8 cellular contexts compared by ENCODE assay signal in the genomic region with DNA sequence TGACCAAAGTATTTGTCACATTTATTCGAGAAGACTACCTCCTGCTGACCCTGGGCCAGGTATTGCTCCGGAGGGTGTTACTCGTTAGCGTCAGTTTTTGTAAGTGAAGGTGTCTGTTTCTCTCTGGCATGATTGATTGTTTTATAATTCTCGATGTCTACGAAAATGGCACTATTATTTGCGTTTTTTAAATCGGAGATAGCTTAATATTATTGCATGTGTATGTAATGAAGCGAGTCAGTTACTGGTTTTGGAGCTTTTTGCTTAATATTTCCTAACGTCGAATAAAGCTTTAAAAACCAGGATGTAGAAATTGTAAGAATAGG. TPM values are rescaled to one million over a fixed set of nuclear protein-coding genes. Genes with fewer than 3 reads are reported as not detected.
DNase-seq lines count a peak whose midpoint lies in the region; ATAC-seq, FAIRE-seq and TF ChIP-seq lines count a peak whose summit lies in the region.

No MANE protein-coding gene starts in this region.

- H3K79me2 ChIP-seq in GM12878 (ENCODE audit: control insufficient read depth, insufficient read depth, low read length), result peaks cover 52% of the 10 kb centered on the region

- WGBS in GM12878 (ENCODE audit: insufficient coverage, insufficient replicate concordance, low lambda C conversion rate, missing lambda C conversion rate), result under 1% methylated on average over 11 of the region's 11 CpGs
- 1 to 2% methylated on average over 11 of the region's 11 CpGs for WGBS in upper lobe of left lung, 2 donors

- TF ChIP-seq RAD21 in GM12878 (IDR thresholded peaks at IDR 0.05; ENCODE audit: insufficient read depth, low read depth, low read length), result no peak

- H3K9me3 Mint-ChIP-seq in activated naive CD4-positive, alpha-beta T cell treated with anti-CD3 and anti-CD28 coated beads for 36 hours, result no peaks in the 10 kb centered on the region

- RAD21 ChIA-PET in GM12878 (lab: Charles Lee; ENCODE audit: unreplicated experiment), result interaction anchor here (1.1 to 3.1 kb wide), 3 partner anchors 12 to 34 kb away, joined by 3 to 24 read pairs (median 3); no protein-coding TSS in a partner anchor

- no TSS peak for BruUV-seq in GM12878 (replicated peaks; lab: Mats Ljungman, UMichigan)

- H3K9me3 ChIP-seq in GM12878 (replicated peaks; ENCODE audit: control insufficient read depth, insufficient read depth, low read length), result no peaks in the 10 kb centered on the region
- no peaks in the 10 kb centered on the region for H3K9me3 ChIP-seq in lower lobe of right lung
- H3K9me3 ChIP-seq in upper lobe of left lung, result no peaks in the 10 kb centered on the region

- peak overlapping the region; percentile 94 for H3K9ac ChIP-seq in GM12878 (ENCODE audit: control insufficient read depth, insufficient read depth, low read length)

- peaks cover 16% of the 10 kb centered on the region for H3K36me3 Mint-ChIP-seq in activated naive CD4-positive, alpha-beta T cell treated with anti-CD3 and anti-CD28 coated beads for 36 hours (ENCODE audit: low read depth)

- peak overlapping the region; percentile 99 for H3K27ac Mint-ChIP-seq in activated naive CD4-positive, alpha-beta T cell treated with anti-CD3 and anti-CD28 coated beads for 36 hours

- in situ Hi-C loops in GM12878 (cut with MboI), result no loop called here

- CTCF ChIA-PET in activated naive CD4-positive, alpha-beta T cell treated with anti-CD3 and anti-CD28 coated beads for 36 hours (lab: Charles Lee), result interaction anchor here (0.7 to 4.8 kb wide), 6 partner anchors 9 to 235 kb away, joined by 3 to 28 read pairs (median 4); no protein-coding TSS in a partner anchor
- CTCF ChIA-PET in GM12878 (lab: Yijun Ruan, JAX), result interaction anchor here (1.5 to 5.7 kb wide), 3 partner anchors 12 to 481 kb away, joined by 3 to 47 read pairs (median 15); no protein-coding TSS in a partner anchor

- 0 out of 6 replicates have a peak, but pooled peaks of 1 of the 3 experiments have one; percentile 3 for TF ChIP-seq CTCF in GM12878 (IDR thresholded peaks at IDR 0.05 in 2 of 3, conservative IDR thresholded peaks at IDR 0.05 in 1 of 3; ENCODE audit: control insufficient read depth in 2 of 3, extremely low read depth in 1 of 3, insufficient read depth in 1 of 3, low read depth in 3 of 3, low read length in 3 of 3)
- peak; percentile 3 for TF ChIP-seq CTCF in lower lobe of right lung (IDR thresholded peaks at IDR 0.05)
- TF ChIP-seq CTCF in upper lobe of left lung (IDR thresholded peaks at IDR 0.05), result no peak

- FAIRE-seq in GM12878 (lab: Jason Lieb, UNC), result no peak

- H3K4me3 Mint-ChIP-seq in activated naive CD4-positive, alpha-beta T cell treated with anti-CD3 and anti-CD28 coated beads for 36 hours, result peak overlapping the region; percentile 95

- peak overlapping the region; percentile 58; the same call in 1 of the 2 replicates for H3K4me2 ChIP-seq in GM12878 (ENCODE audit: control insufficient read depth, insufficient read depth)

- H3K4me3 ChIP-seq in GM12878 (peak overlapping the region; percentile 80), lower lobe of right lung (peak overlapping the region; percentile 74), upper lobe of left lung (peak overlapping the region; percentile 49 to 83 (median 72))

- H3K36me3 ChIP-seq in GM12878 (ENCODE audit: control insufficient read depth in 2 of 2, insufficient read depth in 2 of 2, low read length in 1 of 2), result no peaks in the 10 kb centered on the region
- H3K36me3 ChIP-seq in lower lobe of right lung, result no peaks in the 10 kb centered on the region
- no peaks in the 10 kb centered on the region for H3K36me3 ChIP-seq in upper lobe of left lung

- no peaks in the 10 kb centered on the region for H3K27me3 Mint-ChIP-seq in activated naive CD4-positive, alpha-beta T cell treated with anti-CD3 and anti-CD28 coated beads for 36 hours (ENCODE audit: low read depth)

- SMC1A ChIA-PET in GM12878 (lab: Charles Lee; ENCODE audit: uncharacterized antibody, unreplicated experiment), result interaction anchor here (0.8 to 4.5 kb wide), 5 partner anchors 9 to 37 kb away, joined by 4 to 30 read pairs (median 14); no protein-coding TSS in a partner anchor

- H3K4me1 Mint-ChIP-seq in activated naive CD4-positive, alpha-beta T cell treated with anti-CD3 and anti-CD28 coated beads for 36 hours (ENCODE audit: low read depth), result peaks cover 36% of the 10 kb centered on the region

- H3K27ac ChIP-seq in GM12878 (ENCODE audit: control insufficient read depth, insufficient read depth) (peak overlapping the region; percentile 91), lower lobe of right lung (peak overlapping the region; percentile 94), upper lobe of left lung (peak overlapping the region; percentile 93 to 96 (median 95))

- POLR2A ChIA-PET in GM12878 (lab: Charles Lee), result interaction anchor here (1.1 to 3.5 kb wide), 4 partner anchors 9 to 15 kb away, joined by 5 to 18 read pairs (median 10); no protein-coding TSS in a partner anchor

- TF ChIP-seq POLR2A in GM12878 (IDR thresholded peaks at IDR 0.05; ENCODE audit: low read depth, low read length), result no peak
- no peak for TF ChIP-seq POLR2A in upper lobe of left lung (IDR thresholded peaks at IDR 0.05)
- no peak for TF ChIP-seq POLR2A in GM18505 (IDR thresholded peaks at IDR 0.05; ENCODE audit: borderline replicate concordance, extremely low read depth, insufficient read depth, insufficient read length)

- ATAC-seq in GM12878 (no peak), lower lobe of right lung (no peak), upper lobe of left lung (ENCODE audit: low FRiP score in 2 of 2) (no peak), GM18505 (IDR thresholded peaks at IDR 0.05; ENCODE audit: unreplicated experiment) (no peak)

- TF ChIP-seq EP300 in GM12878 (IDR thresholded peaks at IDR 0.05; ENCODE audit: borderline replicate concordance in 1 of 2, control insufficient read depth in 1 of 2, low read depth in 2 of 2, low read length in 2 of 2), result no peak
- TF ChIP-seq EP300 in upper lobe of left lung (IDR thresholded peaks at IDR 0.05), result no peak

- H4K20me1 ChIP-seq in GM12878 (ENCODE audit: control insufficient read depth, insufficient read depth), result no peaks in the 10 kb centered on the region

- no peak for DNase-seq in activated naive CD4-positive, alpha-beta T cell treated with anti-CD3 and anti-CD28 coated beads for 36 hours
- DNase-seq in activated naive CD4-positive, alpha-beta T cell treated with Interleukin-2 at 50 U/mL for 16 hours, result no peak
- DNase-seq in GM12878 (ENCODE audit: low read depth, low spot score) (no peak), lower lobe of right lung (no peak), upper lobe of left lung (no peak), middle frontal gyrus (ENCODE audit: extremely low spot score, low spot score) (no peak), DMS153 treated with DMSO at 0.1 percent for 48 hours (lab: John Stamatoyannopoulos, UW; ENCODE audit: unreplicated experiment) (no peak)

- H3K27me3 ChIP-seq in GM12878 (replicated peaks in 1 of 2; ENCODE audit: control insufficient read depth in 2 of 2, insufficient read depth in 2 of 2, low read length in 1 of 2) (no peaks in the 10 kb centered on the region), lower lobe of right lung (ENCODE audit: low read depth) (no peaks in the 10 kb centered on the region), upper lobe of left lung (no peaks in the 10 kb centered on the region)

- H2AFZ ChIP-seq in GM12878 (ENCODE audit: control insufficient read depth, low read depth, low read length), result peak overlapping the region; percentile 95

- intact Hi-C loops in activated naive CD4-positive, alpha-beta T cell treated with anti-CD3 and anti-CD28 coated beads for 36 hours (cut with micrococcal nuclease), result loop anchor here (1.0 to 10.0 kb wide), 13 partner anchors 10 to 1067 kb away; partner anchors contain the start of genes BBX, CD47, HHLA2 and IFT57
- intact Hi-C loops in GM12878 (cut with micrococcal nuclease; ENCODE audit: unreplicated experiment), result no loop called here
- intact Hi-C loops in lower lobe of right lung (cut with DNase I), result no loop called here

- H3K4me1 ChIP-seq in GM12878 (ENCODE audit: control insufficient read depth, insufficient read depth, low read length), result 0 out of 2 replicates have a peak, but pooled peaks cover 2% of the 10 kb centered on the region
- H3K4me1 ChIP-seq in lower lobe of right lung, result peaks cover 17% of the 10 kb centered on the region
- peaks cover 5 to 22% (median 11%) of the 10 kb centered on the region in 4 donors for H3K4me1 ChIP-seq in upper lobe of left lung

RNA-seq across cellular contexts. Expression of gene DZIP3, which starts 0.4 kb away (rescaled TPM):
- total RNA-seq in activated naive CD4-positive, alpha-beta T cell treated with anti-CD3 and anti-CD28 coated beads for 36 hours, result 10 to 100 TPM; 11.2 to 12.2 TPM
- total RNA-seq in GM12878 (2013; cell fraction: nucleolus; rRNA removed), result 33.6 and 37.3 TPM in 2 replicates
- 5.8 and 8.4 TPM in 2 replicates for total RNA-seq in GM12878 (2014; rRNA removed)
- total RNA-seq in GM12878 (2014; rRNA removed; fragmentation: Illumina TruSeq; extraction: Trizol), result 10.1 and 10.3 TPM in 2 replicates
- 8.9 and 9.3 TPM in 2 replicates for total RNA-seq in GM12878 (2021)
- 7.4 TPM for polyA plus RNA-seq in GM12878 (2011; ENCODE audit: low read depth)
- polyA plus RNA-seq in GM12878 (2011; rRNA removed), result 15.6 and 27.7 TPM in 2 replicates
- 5.3 and 5.4 TPM in 2 replicates for polyA plus RNA-seq in GM12878 (2011; cell fraction: cytosol; rRNA removed)
- 23.6 and 31.4 TPM in 2 replicates for polyA plus RNA-seq in GM12878 (2011; cell fraction: nucleus; rRNA removed)
- polyA plus RNA-seq in GM12878 (2012), result 8.4 and 10.7 TPM in 2 replicates
- 9.0 and 11.7 TPM in 2 replicates for polyA plus RNA-seq in GM12878 (2014; fragmentation: Illumina TruSeq; extraction: Trizol)
- 1 to 10 TPM; 4.3 to 7.8 TPM for polyA plus RNA-seq in GM12878 (2014; fragmentation: Nextera tagmentation; extraction: Ambion mirVana)
- 4.6 and 5.4 TPM in 2 replicates for polyA plus RNA-seq in GM12878 (2014; rRNA removed)
- polyA plus RNA-seq in GM12878 (2016; fragmentation: Nextera tagmentation; extraction: Ambion mirVana), result 10 to 100 TPM; 10.8 to 11.6 TPM
- polyA minus RNA-seq in GM12878 (2011; rRNA and poly(A)+ RNA removed), result 10.6 and 17.6 TPM in 2 replicates
- polyA minus RNA-seq in GM12878 (2011; cell fraction: cytosol; rRNA and poly(A)+ RNA removed), result 3.7 and 4.3 TPM in 2 replicates
- 17.8 and 20.5 TPM in 2 replicates for polyA minus RNA-seq in GM12878 (2011; cell fraction: nucleus; rRNA and poly(A)+ RNA removed)
- total RNA-seq in lower lobe of right lung, result 13.5 TPM
- 10 to 100 TPM in 2 of 6 donors, 1 to 10 TPM in 4; 3.4 to 25.0 (median 7.5) TPM for total RNA-seq in upper lobe of left lung

RNA-seq across cellular contexts. Expression of gene CIP2A, which starts 0.7 kb away (rescaled TPM):
- total RNA-seq in activated naive CD4-positive, alpha-beta T cell treated with anti-CD3 and anti-CD28 coated beads for 36 hours, result 10 to 100 TPM; 34.7 to 39.9 TPM
- total RNA-seq in GM12878 (2013; cell fraction: nucleolus; rRNA removed), result 72.9 and 81.9 TPM in 2 replicates
- total RNA-seq in GM12878 (2014; rRNA removed), result 28.6 and 37.2 TPM in 2 replicates
- 26.2 and 32.3 TPM in 2 replicates for total RNA-seq in GM12878 (2014; rRNA removed; fragmentation: Illumina TruSeq; extraction: Trizol)
- total RNA-seq in GM12878 (2021), result 25.8 and 26.6 TPM in 2 replicates
- polyA plus RNA-seq in GM12878 (2011; ENCODE audit: low read depth), result 5.7 TPM
- polyA plus RNA-seq in GM12878 (2011; rRNA removed), result 28.7 and 39.5 TPM in 2 replicates
- polyA plus RNA-seq in GM12878 (2011; cell fraction: cytosol; rRNA removed), result 17.9 and 33.3 TPM in 2 replicates
- 67.2 and 84.8 TPM in 2 replicates for polyA plus RNA-seq in GM12878 (2011; cell fraction: nucleus; rRNA removed)
- 11.1 and 12.2 TPM in 2 replicates for polyA plus RNA-seq in GM12878 (2012)
- polyA plus RNA-seq in GM12878 (2014; fragmentation: Illumina TruSeq; extraction: Trizol), result 29.7 and 33.9 TPM in 2 replicates
- 10 to 100 TPM; 12.5 to 18.8 TPM for polyA plus RNA-seq in GM12878 (2014; fragmentation: Nextera tagmentation; extraction: Ambion mirVana)
- 14.9 and 28.2 TPM in 2 replicates for polyA plus RNA-seq in GM12878 (2014; rRNA removed)
- 10 to 100 TPM; 25.2 to 26.4 TPM for polyA plus RNA-seq in GM12878 (2016; fragmentation: Nextera tagmentation; extraction: Ambion mirVana)
- polyA minus RNA-seq in GM12878 (2011; rRNA and poly(A)+ RNA removed), result 116 and 139 TPM in 2 replicates
- polyA minus RNA-seq in GM12878 (2011; cell fraction: cytosol; rRNA and poly(A)+ RNA removed), result 9.5 and 14.3 TPM in 2 replicates
- 77.1 and 117 TPM in 2 replicates for polyA minus RNA-seq in GM12878 (2011; cell fraction: nucleus; rRNA and poly(A)+ RNA removed)
- total RNA-seq in lower lobe of right lung, result 3.2 TPM
- 1 to 10 TPM; 1.9 to 7.5 (median 3.8) TPM for total RNA-seq in upper lobe of left lung
